Comparison of ENCODE assay signal across 17 cellular contexts in the genomic region with DNA sequence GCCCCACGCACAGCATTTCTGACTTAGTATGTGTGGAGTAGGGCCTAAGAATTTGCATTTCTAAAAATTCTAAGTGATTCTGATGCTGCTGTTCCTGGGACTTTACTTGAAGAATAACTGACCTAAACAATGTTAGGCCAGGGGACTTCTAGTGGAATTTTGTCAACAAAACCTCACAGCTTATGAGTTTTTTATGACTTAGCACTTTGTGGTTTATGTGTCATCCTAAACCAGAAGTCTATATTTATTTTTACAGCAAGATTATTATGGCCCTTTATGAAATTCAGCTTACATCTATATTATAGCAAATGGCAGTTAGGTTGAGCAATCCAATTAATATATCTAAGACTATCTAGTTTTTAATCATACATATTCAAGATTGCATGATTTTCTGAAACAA. TPM values are rescaled to one million over a fixed set of nuclear protein-coding genes. Genes with fewer than 3 reads are reported as not detected.
A peak's percentile ranks its signal among the peaks of the same experiment; 100 is the strongest.
DNase-seq lines count a peak whose midpoint lies in the region; ATAC-seq, FAIRE-seq and TF ChIP-seq lines count a peak whose summit lies in the region.
"Had no signal": no experiment of that assay in that cellular context is flagged by ENCODE, and none has a peak within 500 bp of the region (broad histone marks: within the 10 kb centered on the region; RNA-seq: fewer than 3 reads in every experiment).

No MANE protein-coding gene starts in this region.

- no peak overlapping the region for H3K27ac Mint-ChIP-seq in CD14-positive monocyte
- H3K27ac Mint-ChIP-seq: activated CD4-positive, alpha-beta T cell treated with anti-CD3 and anti-CD28 coated beads for 36 hours; CD4-positive, CD25-positive, alpha-beta regulatory T cell; T-helper 1 cell treated with Interleukin-12 subunit alpha and Interleukin-12 subunit beta and Interleukin-4 antibody, amounts not matched to agents 30 μg/mL and 1 μg/mL, for 36 hours had no signal

- H3K36me3 Mint-ChIP-seq in CD14-positive monocyte, result no peaks in the 10 kb centered on the region
- H3K36me3 Mint-ChIP-seq: CD4-positive, CD25-positive, alpha-beta regulatory T cell had no signal

- no peak for FAIRE-seq in bronchial epithelial cell (lab: Jason Lieb, UNC)

- no peak overlapping the region for H3K4me3 Mint-ChIP-seq in CD14-positive monocyte
- H3K4me3 Mint-ChIP-seq: activated CD4-positive, alpha-beta T cell treated with anti-CD3 and anti-CD28 coated beads for 36 hours; CD4-positive, CD25-positive, alpha-beta regulatory T cell; T-helper 1 cell treated with Interleukin-12 subunit alpha and Interleukin-12 subunit beta and Interleukin-4 antibody, amounts not matched to agents 30 μg/mL and 1 μg/mL, for 36 hours had no signal

- H3K4me3 ChIP-seq in bronchial epithelial cell (ENCODE audit: low read depth, low read length), result no peak overlapping the region
- H3K4me3 ChIP-seq: dorsolateral prefrontal cortex had no signal

- H3K27me3 ChIP-seq in bronchial epithelial cell (ENCODE audit: control insufficient read depth, insufficient read depth, low read length), result no peaks in the 10 kb centered on the region
- H3K27me3 ChIP-seq: dorsolateral prefrontal cortex had no signal

- H3K4me1 Mint-ChIP-seq in CD14-positive monocyte, result peaks cover 2% of the 10 kb centered on the region
- H3K4me1 Mint-ChIP-seq: activated CD4-positive, alpha-beta T cell treated with anti-CD3 and anti-CD28 coated beads for 36 hours; CD4-positive, CD25-positive, alpha-beta regulatory T cell had no signal

- intact Hi-C loops in CD14-positive monocyte (cut with micrococcal nuclease) (no loop called here), Right ventricle myocardium inferior (cut with DNase I) (no loop called here)

- TF ChIP-seq CTCF in bronchial epithelial cell (IDR thresholded peaks at IDR 0.05; ENCODE audit: insufficient read depth, low read length, severe bottlenecking), result no peak
- no peak for TF ChIP-seq CTCF in CD14-positive monocyte (IDR thresholded peaks at IDR 0.05)

- H3K9me3 Mint-ChIP-seq in CD14-positive monocyte, result peaks cover 0 to 4% (median 0%) of the 10 kb centered on the region in 7 donors
- H3K9me3 Mint-ChIP-seq: T-helper 1 cell treated with Interleukin-12 subunit alpha and Interleukin-12 subunit beta and Interleukin-4 antibody, amounts not matched to agents 30 μg/mL and 1 μg/mL, for 36 hours had no signal

- no peak for ATAC-seq in Right ventricle myocardium inferior
- ATAC-seq: activated CD4-positive, alpha-beta T cell treated with anti-CD3 and anti-CD28 coated beads for 36 hours had no signal

- DNase-seq in GM04503 (ENCODE audit: low read depth), result peak; percentile 11
- DNase-seq in M059J (ENCODE audit: low read depth), result peak; percentile 68
- peak; percentile 53 for DNase-seq in bronchial epithelial cell (ENCODE audit: low read depth)
- peak; percentile 57 for DNase-seq in non-pigmented ciliary epithelial cell (ENCODE audit: low read depth)
- no peak for DNase-seq in CD14-positive monocyte (ENCODE audit: low spot score)
- no peak for DNase-seq in Right ventricle myocardium inferior (ENCODE audit: missing footprints)
- no peak for DNase-seq in SKM-1 treated with dmso at 0.1 percent for 144 hours (lab: John Stamatoyannopoulos, UW; ENCODE audit: unreplicated experiment)
- no peak for DNase-seq in NCI-H2227 treated with DMSO at 0.1 percent for 48 hours (lab: John Stamatoyannopoulos, UW)
- DNase-seq: activated CD4-positive, alpha-beta T cell treated with anti-CD3 and anti-CD28 coated beads for 36 hours; activated T-cell treated with anti-CD3 and anti-CD28 coated beads, Interleukin-2, amount 50 U/mL, for 1 hour; amniotic stem cell; CD4-positive, CD25-positive, alpha-beta regulatory T cell; dorsolateral prefrontal cortex; NCI-H2171; stimulated activated CD4-positive, alpha-beta T cell treated with anti-CD3 and anti-CD28 coated beads, Interleukin-2, amount 100 ng/mL, for 48 hours; stimulated activated naive CD4-positive, alpha-beta T cell treated with Interleukin-2 at 50 U/mL for 16 hours had no signal

- no peaks in the 10 kb centered on the region for H3K36me3 ChIP-seq in bronchial epithelial cell (ENCODE audit: control insufficient read depth, insufficient read depth, low read length)

- H3K27me3 Mint-ChIP-seq in CD14-positive monocyte (ENCODE audit: low read depth in 3 of 3), result peaks cover 3 to 5% (median 4%) of the 10 kb centered on the region in 3 donors

RNA-seq across cellular contexts. Expression of gene BET1, which starts 24.6 kb away (rescaled TPM):
- 47.2 and 68.3 TPM in 2 replicates for total RNA-seq in M059J (2014; rRNA removed; shearing (Covaris generic))
- 32.4 and 40.8 TPM in 2 replicates for total RNA-seq in bronchial epithelial cell
- 10 to 100 TPM in 1 of 2 donors, 1 to 10 TPM in 1; 8.2 to 14.1 TPM for polyA plus RNA-seq in CD14-positive monocyte
- total RNA-seq in Right ventricle myocardium inferior, result 14.2 TPM

Comparison
In these comparisons a context has a peak if more than half of its experiments do, and no peak if none do; other contexts are left out.
1. DNase-seq: peak in GM04503 (single experiment), M059J (single experiment), bronchial epithelial cell (single experiment) and non-pigmented ciliary epithelial cell (single experiment); none in CD14-positive monocyte (single experiment), Right ventricle myocardium inferior (single experiment), SKM-1 treated with dmso at 0.1 percent for 144 hours (single experiment) and NCI-H2227 treated with DMSO at 0.1 percent for 48 hours (single experiment).